Comparison of ENCODE assay signal across 1 cellular context in genomic region chr18:53991202-53991601, GRCh38.
TF ChIP-seq lines count a peak whose summit lies in the region.

No MANE protein-coding gene starts in this region.

TF ChIP-seq in HepG2, 621 proteins besides CTCF, POLR2A, EP300 and RAD21 (continued from another document):
- TF ChIP-seq CEBPZ (IDR thresholded peaks at IDR 0.05; ENCODE audit: low read length), result no peak
